In the genomic region with DNA sequence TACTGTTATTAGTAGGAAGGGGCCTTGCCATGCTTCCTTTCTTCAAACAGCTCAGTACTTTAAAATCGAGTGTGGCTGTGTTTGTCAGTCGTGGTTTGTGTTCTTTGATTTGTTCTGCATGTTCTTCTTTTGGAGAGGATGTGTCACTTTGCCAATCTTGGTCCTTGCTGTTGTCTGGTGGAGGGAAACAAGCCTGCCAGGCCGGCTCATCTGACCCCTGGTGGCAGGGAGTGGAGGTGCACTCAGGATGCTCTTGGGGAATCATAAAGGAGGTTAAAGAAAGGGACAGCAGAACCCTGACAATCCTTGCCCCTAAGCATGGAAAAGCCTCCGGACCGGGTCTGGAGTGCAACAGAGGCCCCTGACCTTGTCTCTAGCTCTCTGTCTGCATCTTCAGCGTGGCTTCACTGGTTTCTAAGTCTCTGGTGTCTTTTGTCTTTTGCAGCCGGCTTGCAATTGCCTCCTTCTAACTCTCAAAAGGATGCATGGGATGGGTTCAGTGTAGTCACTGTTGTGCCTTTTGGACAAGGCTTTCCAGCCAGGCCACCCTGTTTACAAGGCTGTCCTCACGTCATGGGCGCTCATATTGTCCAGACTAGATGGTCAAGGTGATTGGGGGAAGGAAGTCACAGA, we compare ENCODE assay signal across 8 cellular contexts.
A peak's percentile ranks its signal among the peaks of the same experiment; 100 is the strongest.
DNase-seq lines count a peak whose midpoint lies in the region; ATAC-seq and TF ChIP-seq lines count a peak whose summit lies in the region.

No MANE protein-coding gene starts in this region.

- peaks cover 20% of the 10 kb centered on the region for H3K4me1 Mint-ChIP-seq in endodermal cell

- peaks cover 6% of the 10 kb centered on the region for H3K4me1 ChIP-seq in endodermal cell (ENCODE audit: control insufficient read depth, insufficient read depth, low read length)

- H3K27ac ChIP-seq in endodermal cell (ENCODE audit: low read depth, low read length): no peak overlapping the region

- no peak overlapping the region for H3K27ac Mint-ChIP-seq in endodermal cell

- H3K4me3 Mint-ChIP-seq in endodermal cell: no peak overlapping the region

- H3K9ac ChIP-seq in endodermal cell (ENCODE audit: extremely low read depth, low read length, poor library complexity, severe bottlenecking): no peak overlapping the region

- peaks cover 1% of the 10 kb centered on the region for H3K36me3 Mint-ChIP-seq in endodermal cell (ENCODE audit: low read depth)

- 16 to 39% methylated on average over 3 to 9 of the region's 9 CpGs for WGBS in endodermal cell (ENCODE audit: insufficient coverage in 1 of 2, insufficient read length in 1 of 2), 2 experiments

- DNase-seq in AG09319 (ENCODE audit: extremely low read depth, low read depth): peak; percentile 23
- peak; percentile 65 for DNase-seq in NCI-H748 (lab: John Stamatoyannopoulos, UW; ENCODE audit: unreplicated experiment)
- peak; percentile 3 to 29 for DNase-seq in activated CD8-positive, alpha-beta memory T cell treated with anti-CD3 and anti-CD28 coated beads for 1 hour (ENCODE audit: extremely low read depth in 1 of 2, low read depth in 1 of 2)
- peak; percentile 95 for DNase-seq in endodermal cell
- DNase-seq in myocyte (ENCODE audit: low read depth): peak; percentile 79
- peak; percentile 30 to 42 for DNase-seq in stimulated activated CD8-positive, alpha-beta memory T cell treated with anti-CD3 and anti-CD28 coated beads, Interleukin-7, amount 100 ng/mL, for 4 hours (ENCODE audit: low read depth in 2 of 2)

- no peaks in the 10 kb centered on the region for H3K27me3 ChIP-seq in endodermal cell (ENCODE audit: control insufficient read depth, insufficient read depth, low read length, poor library complexity, severe bottlenecking)

- peak; percentile 98 for ATAC-seq in GM18519 (IDR thresholded peaks at IDR 0.05; ENCODE audit: low FRiP score, unreplicated experiment)
- peak; percentile 93 for ATAC-seq in HG03060 (IDR thresholded peaks at IDR 0.05; ENCODE audit: low read depth, unreplicated experiment)

- no peak overlapping the region for H3K4me3 ChIP-seq in endodermal cell (ENCODE audit: low read length)

- H3K36me3 ChIP-seq in endodermal cell (ENCODE audit: control insufficient read depth, insufficient read depth, low read length): no peaks in the 10 kb centered on the region

- H3K9me3 ChIP-seq in endodermal cell (ENCODE audit: control insufficient read depth, low read length): no peaks in the 10 kb centered on the region

- peak; percentile 99 for TF ChIP-seq CTCF in AG09319 (IDR thresholded peaks at IDR 0.05; ENCODE audit: low read depth, low read length)
- TF ChIP-seq CTCF in endodermal cell (conservative IDR thresholded peaks at IDR 0.05): peak; percentile 93

- no peaks in the 10 kb centered on the region for H3K9me3 Mint-ChIP-seq in endodermal cell

- no peaks in the 10 kb centered on the region for H3K27me3 Mint-ChIP-seq in endodermal cell (ENCODE audit: insufficient read depth)

Comparison
In these comparisons a context has a peak if more than half of its experiments do, and no peak if none do; other contexts are left out.
1. DNase-seq: peak in every context shown above with its lines; median percentile 95 in endodermal cell; 79 in myocyte; 65 in NCI-H748; 36 in stimulated activated CD8-positive, alpha-beta memory T cell treated with anti-CD3 and anti-CD28 coated beads, Interleukin-7, amount 100 ng/mL, for 4 hours; 23 in AG09319; 16 in activated CD8-positive, alpha-beta memory T cell treated with anti-CD3 and anti-CD28 coated beads for 1 hour.